ENCODE assay signal across 2 cellular contexts in genomic region chr9:97462159-97462558, GRCh38.
TF ChIP-seq lines count a peak whose summit lies in the region.

No MANE protein-coding gene starts in this region.

TF ChIP-seq in K562, 482 proteins besides CTCF, POLR2A, EP300 and RAD21:
- no peak for TF ChIP-seq ZBTB12 (CRISPR knock-in tag; IDR thresholded peaks at IDR 0.05)
- TF ChIP-seq MAFG (tag; conservative IDR thresholded peaks at IDR 0.05): 0 out of 2 replicates have a peak, but pooled peaks have one; percentile 26
- TF ChIP-seq MAFK (IDR thresholded peaks at IDR 0.05; ENCODE audit: low read length): peak; percentile 5; the same call in 1 of the 2 replicates
- TF ChIP-seq ZNF316 (IDR thresholded peaks at IDR 0.05): peak; percentile 73
- TF ChIP-seq KHSRP (IDR thresholded peaks at IDR 0.05): no peak
- TF ChIP-seq MAFF (IDR thresholded peaks at IDR 0.05; ENCODE audit: low read length): 0 out of 2 replicates have a peak, but pooled peaks have one; percentile 24
- TF ChIP-seq C11orf30 (IDR thresholded peaks at IDR 0.05; ENCODE audit: low read depth): peak; percentile 58

TF ChIP-seq in HepG2, 621 proteins besides CTCF, POLR2A, EP300 and RAD21:
- TF ChIP-seq MAFK (conservative IDR thresholded peaks at IDR 0.05 in 1 of 2, IDR thresholded peaks at IDR 0.05 in 1 of 2; ENCODE audit: low read length in 2 of 2): peak; percentile 64 to 80
- peak; percentile 70 for TF ChIP-seq MAFF (IDR thresholded peaks at IDR 0.05; ENCODE audit: low read depth, low read length)
- TF ChIP-seq ASH2L (IDR thresholded peaks at IDR 0.05; ENCODE audit: insufficient read length, low read depth, low read length): no peak
